Comparison of ENCODE assay signal across 26 cellular contexts in genomic region chr5:60549841-60550240, GRCh38.
"Had no signal": no experiment of that assay in that cellular context is flagged by ENCODE, and none has a peak within 500 bp of the region (broad histone marks: within the 10 kb centered on the region; RNA-seq: fewer than 3 reads in every experiment).

No MANE protein-coding gene starts in this region.

- ATAC-seq: activated CD4-positive, CD25-positive, alpha-beta regulatory T cell treated with anti-CD3 and anti-CD28 coated beads, Interleukin-2, amount 50 U/mL, for 24 hours; activated CD8-positive, alpha-beta T cell treated with anti-CD3 and anti-CD28 coated beads for 36 hours; activated T-cell treated with anti-CD3 and anti-CD28 coated beads, Interleukin-2, amount 50 U/mL, for 4 hours; activated T-helper 17 cell treated with anti-CD3 and anti-CD28 coated beads, Interleukin-2, amount 50 U/mL, for 72 hours; body of pancreas; foreskin keratinocyte; gastrocnemius medialis; T-helper 17 cell had no signal

- H3K27ac ChIP-seq: body of pancreas, colonic mucosa, epithelial cell of prostate, foreskin keratinocyte, gastrocnemius medialis, WERI-Rb-1 had no signal

- H3K27me3 ChIP-seq: colonic mucosa, gastrocnemius medialis had no signal

- H3K4me3 ChIP-seq: body of pancreas, colonic mucosa, gastrocnemius medialis had no signal

- DNase-seq: activated B cell treated with CpG ODN at 0.5 μM for 24 hours; activated CD4-positive, alpha-beta T cell treated with anti-CD3 and anti-CD28 coated beads for 48 hours; activated CD4-positive, alpha-beta T cell treated with anti-CD3 and anti-CD28 coated beads, Interleukin-2, amount 50 U/mL, for 1 hour; activated CD4-positive, alpha-beta T cell treated with anti-CD3 and anti-CD28 coated beads, Interleukin-2, amount 50 U/mL, for 48 hours; activated CD8-positive, alpha-beta memory T cell treated with anti-CD3 and anti-CD28 coated beads for 24 hours; activated CD8-positive, alpha-beta T cell treated with anti-CD3 and anti-CD28 coated beads for 36 hours; activated effector memory CD4-positive, alpha-beta T cell treated with Interleukin-2 at 50 U/mL for 16 hours; activated gamma-delta T cell treated with Interleukin-2 at 50 U/mL for 16 hours; activated naive CD4-positive, alpha-beta T cell treated with anti-CD3 and anti-CD28 coated beads, Interleukin-2, amount 50 U/mL, for 16 hours; activated naive CD4-positive, alpha-beta T cell treated with Interleukin-2 at 50 U/mL for 16 hours; activated T-cell treated with anti-CD3 and anti-CD28 coated beads, Interleukin-2, amount 50 U/mL, for 4 hours; amygdala; aorta; body of pancreas; caudate nucleus; colonic mucosa; effector CD8-positive, alpha-beta T cell; foreskin keratinocyte; gastrocnemius medialis; T-helper 1 cell; T-helper 17 cell; T1000; WERI-Rb-1 had no signal

- H3K9me3 ChIP-seq: body of pancreas, colonic mucosa, gastrocnemius medialis had no signal

- H3K36me3 ChIP-seq: colonic mucosa, gastrocnemius medialis, WERI-Rb-1 had no signal

- H3K4me1 ChIP-seq: body of pancreas, colonic mucosa, foreskin keratinocyte, gastrocnemius medialis had no signal
